ENCODE assay signal across 2 cellular contexts in the genomic region with DNA sequence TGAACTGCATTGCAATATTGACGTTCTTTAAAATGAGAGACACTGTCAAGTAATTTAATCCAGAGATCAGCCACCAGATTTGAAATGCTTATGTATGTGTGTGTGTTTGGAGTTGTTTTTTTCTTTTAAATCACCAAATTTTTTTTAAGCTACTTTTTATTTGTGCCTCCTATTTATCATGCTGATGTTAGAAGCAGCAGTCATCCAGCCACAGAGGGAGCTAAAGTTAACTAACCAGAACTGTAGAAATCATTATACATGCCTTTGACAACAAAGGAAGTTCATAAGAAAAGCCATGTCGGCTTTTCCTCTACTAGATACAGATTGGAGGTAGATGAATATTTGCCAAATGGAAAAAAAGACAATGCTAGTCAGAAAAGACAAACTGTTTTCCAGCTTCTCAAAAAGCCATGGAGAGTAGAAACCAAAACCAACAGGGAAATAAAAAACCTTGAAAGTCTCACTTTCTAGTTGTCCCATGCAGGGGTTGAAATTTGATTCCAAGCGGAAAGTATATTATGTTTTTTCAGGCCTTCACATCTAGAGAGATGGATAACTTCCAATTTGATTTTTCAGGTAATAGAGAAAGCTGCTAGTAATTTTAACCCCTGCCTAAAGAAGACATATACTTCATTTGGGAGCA.
TF ChIP-seq lines count a peak whose summit lies in the region.

No MANE protein-coding gene starts in this region.

TF ChIP-seq in WTC11, 78 proteins besides CTCF, POLR2A, EP300 and RAD21 (continued from another document):
- TF ChIP-seq, protein P1, sequence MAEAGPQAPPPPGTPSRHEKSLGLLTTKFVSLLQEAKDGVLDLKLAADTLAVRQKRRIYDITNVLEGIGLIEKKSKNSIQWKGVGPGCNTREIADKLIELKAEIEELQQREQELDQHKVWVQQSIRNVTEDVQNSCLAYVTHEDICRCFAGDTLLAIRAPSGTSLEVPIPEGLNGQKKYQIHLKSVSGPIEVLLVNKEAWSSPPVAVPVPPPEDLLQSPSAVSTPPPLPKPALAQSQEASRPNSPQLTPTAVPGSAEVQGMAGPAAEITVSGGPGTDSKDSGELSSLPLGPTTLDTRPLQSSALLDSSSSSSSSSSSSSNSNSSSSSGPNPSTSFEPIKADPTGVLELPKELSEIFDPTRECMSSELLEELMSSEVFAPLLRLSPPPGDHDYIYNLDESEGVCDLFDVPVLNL (CRISPR knock-in tag; IDR thresholded peaks at IDR 0.05; ENCODE audit: borderline replicate concordance, low read depth): no peak
- TF ChIP-seq, protein P2, sequence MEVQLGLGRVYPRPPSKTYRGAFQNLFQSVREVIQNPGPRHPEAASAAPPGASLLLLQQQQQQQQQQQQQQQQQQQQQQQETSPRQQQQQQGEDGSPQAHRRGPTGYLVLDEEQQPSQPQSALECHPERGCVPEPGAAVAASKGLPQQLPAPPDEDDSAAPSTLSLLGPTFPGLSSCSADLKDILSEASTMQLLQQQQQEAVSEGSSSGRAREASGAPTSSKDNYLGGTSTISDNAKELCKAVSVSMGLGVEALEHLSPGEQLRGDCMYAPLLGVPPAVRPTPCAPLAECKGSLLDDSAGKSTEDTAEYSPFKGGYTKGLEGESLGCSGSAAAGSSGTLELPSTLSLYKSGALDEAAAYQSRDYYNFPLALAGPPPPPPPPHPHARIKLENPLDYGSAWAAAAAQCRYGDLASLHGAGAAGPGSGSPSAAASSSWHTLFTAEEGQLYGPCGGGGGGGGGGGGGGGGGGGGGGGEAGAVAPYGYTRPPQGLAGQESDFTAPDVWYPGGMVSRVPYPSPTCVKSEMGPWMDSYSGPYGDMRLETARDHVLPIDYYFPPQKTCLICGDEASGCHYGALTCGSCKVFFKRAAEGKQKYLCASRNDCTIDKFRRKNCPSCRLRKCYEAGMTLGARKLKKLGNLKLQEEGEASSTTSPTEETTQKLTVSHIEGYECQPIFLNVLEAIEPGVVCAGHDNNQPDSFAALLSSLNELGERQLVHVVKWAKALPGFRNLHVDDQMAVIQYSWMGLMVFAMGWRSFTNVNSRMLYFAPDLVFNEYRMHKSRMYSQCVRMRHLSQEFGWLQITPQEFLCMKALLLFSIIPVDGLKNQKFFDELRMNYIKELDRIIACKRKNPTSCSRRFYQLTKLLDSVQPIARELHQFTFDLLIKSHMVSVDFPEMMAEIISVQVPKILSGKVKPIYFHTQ (CRISPR knock-in tag; IDR thresholded peaks at IDR 0.05): no peak

TF ChIP-seq in neural cell, 6 proteins besides CTCF, POLR2A, EP300 and RAD21 (continued from another document):
- TF ChIP-seq, protein P3, sequence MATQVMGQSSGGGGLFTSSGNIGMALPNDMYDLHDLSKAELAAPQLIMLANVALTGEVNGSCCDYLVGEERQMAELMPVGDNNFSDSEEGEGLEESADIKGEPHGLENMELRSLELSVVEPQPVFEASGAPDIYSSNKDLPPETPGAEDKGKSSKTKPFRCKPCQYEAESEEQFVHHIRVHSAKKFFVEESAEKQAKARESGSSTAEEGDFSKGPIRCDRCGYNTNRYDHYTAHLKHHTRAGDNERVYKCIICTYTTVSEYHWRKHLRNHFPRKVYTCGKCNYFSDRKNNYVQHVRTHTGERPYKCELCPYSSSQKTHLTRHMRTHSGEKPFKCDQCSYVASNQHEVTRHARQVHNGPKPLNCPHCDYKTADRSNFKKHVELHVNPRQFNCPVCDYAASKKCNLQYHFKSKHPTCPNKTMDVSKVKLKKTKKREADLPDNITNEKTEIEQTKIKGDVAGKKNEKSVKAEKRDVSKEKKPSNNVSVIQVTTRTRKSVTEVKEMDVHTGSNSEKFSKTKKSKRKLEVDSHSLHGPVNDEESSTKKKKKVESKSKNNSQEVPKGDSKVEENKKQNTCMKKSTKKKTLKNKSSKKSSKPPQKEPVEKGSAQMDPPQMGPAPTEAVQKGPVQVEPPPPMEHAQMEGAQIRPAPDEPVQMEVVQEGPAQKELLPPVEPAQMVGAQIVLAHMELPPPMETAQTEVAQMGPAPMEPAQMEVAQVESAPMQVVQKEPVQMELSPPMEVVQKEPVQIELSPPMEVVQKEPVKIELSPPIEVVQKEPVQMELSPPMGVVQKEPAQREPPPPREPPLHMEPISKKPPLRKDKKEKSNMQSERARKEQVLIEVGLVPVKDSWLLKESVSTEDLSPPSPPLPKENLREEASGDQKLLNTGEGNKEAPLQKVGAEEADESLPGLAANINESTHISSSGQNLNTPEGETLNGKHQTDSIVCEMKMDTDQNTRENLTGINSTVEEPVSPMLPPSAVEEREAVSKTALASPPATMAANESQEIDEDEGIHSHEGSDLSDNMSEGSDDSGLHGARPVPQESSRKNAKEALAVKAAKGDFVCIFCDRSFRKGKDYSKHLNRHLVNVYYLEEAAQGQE (IDR thresholded peaks at IDR 0.05; ENCODE audit: borderline replicate concordance): no peak
